ENCODE assay signal across 19 cellular contexts in genomic region chr16:55811811-55812210, GRCh38. TPM values are rescaled to one million over a fixed set of nuclear protein-coding genes. Genes with fewer than 3 reads are reported as not detected.
DNase-seq lines count a peak whose midpoint lies in the region; ATAC-seq and TF ChIP-seq lines count a peak whose summit lies in the region.
"Had no signal": no experiment of that assay in that cellular context is flagged by ENCODE, and none has a peak within 500 bp of the region (broad histone marks: within the 10 kb centered on the region; RNA-seq: fewer than 3 reads in every experiment).

No MANE protein-coding gene starts in this region.

- DNase-seq in CD14-positive monocyte (ENCODE audit: low spot score) (peak; percentile 3), NCI-H2029 (lab: John Stamatoyannopoulos, UW) (peak; percentile 52), mammary epithelial cell (peak; percentile 21), mucosa of gallbladder (ENCODE audit: low spot score) (peak; percentile 9), brain microvascular endothelial cell (no peak)
- DNase-seq: C1 segment of cervical spinal cord; CD4-positive, CD25-positive, alpha-beta regulatory T cell; CD8-positive, alpha-beta T cell; DMS 273 treated with DMSO at 0.1 percent for 48 hours; DMS79; GF-D8; GM23248; H7; HCEC 1CT had no signal

- intact Hi-C loops in CD14-positive monocyte (cut with micrococcal nuclease) (no loop called here), mammary epithelial cell (cut with micrococcal nuclease) (no loop called here)

- H3K4me3 ChIP-seq in mammary epithelial cell (replicated peaks in 1 of 3; ENCODE audit: insufficient read depth in 1 of 3, low read depth in 2 of 3, low read length in 3 of 3): no peak overlapping the region
- H3K4me3 ChIP-seq in brain microvascular endothelial cell (ENCODE audit: low read depth, low read length): no peak overlapping the region
- H3K4me3 ChIP-seq: GM23248 had no signal

- H3K4me3 Mint-ChIP-seq in CD14-positive monocyte: no peak overlapping the region
- H3K4me3 Mint-ChIP-seq: CD4-positive, CD25-positive, alpha-beta regulatory T cell; CD8-positive, alpha-beta T cell had no signal

- H3K4me1 ChIP-seq in mammary epithelial cell (ENCODE audit: insufficient read depth, low read length): no peaks in the 10 kb centered on the region
- H3K4me1 ChIP-seq: Caco-2 had no signal

- H3K36me3 Mint-ChIP-seq in CD14-positive monocyte: peaks cover 57 to 76% of the 10 kb centered on the region in 2 donors
- H3K36me3 Mint-ChIP-seq: CD4-positive, CD25-positive, alpha-beta regulatory T cell; CD8-positive, alpha-beta T cell had no signal

- in situ Hi-C loops in mammary epithelial cell (cut with MboI; ENCODE audit: low sequenced_read_pairs in 2 of 2): no loop called here
- in situ Hi-C loops in brain microvascular endothelial cell (cut with HindIII; ENCODE audit: low pct_ligation_motif_present, low sequenced_read_pairs): no loop called here

- H3K27ac Mint-ChIP-seq in CD14-positive monocyte: no peak overlapping the region
- H3K27ac Mint-ChIP-seq: CD4-positive, CD25-positive, alpha-beta regulatory T cell; CD8-positive, alpha-beta T cell had no signal

- H4K20me1 ChIP-seq in mammary epithelial cell (ENCODE audit: insufficient read depth, low read length): no peaks in the 10 kb centered on the region

- no peak overlapping the region for H2AFZ ChIP-seq in mammary epithelial cell (ENCODE audit: low read depth, low read length)
- H2AFZ ChIP-seq: GM23248 had no signal

- ATAC-seq in HG02840 (IDR thresholded peaks at IDR 0.05; ENCODE audit: low FRiP score, unreplicated experiment) (no peak), HG03520 (IDR thresholded peaks at IDR 0.05; ENCODE audit: unreplicated experiment) (no peak)
- ATAC-seq: CD8-positive, alpha-beta T cell had no signal

- WGBS in mammary epithelial cell (ENCODE audit: low coverage, missing lambda C conversion rate): 51% methylated on average over 4 of the region's 4 CpGs

- TF ChIP-seq CTCF in CD14-positive monocyte (IDR thresholded peaks at IDR 0.05) (no peak), mammary epithelial cell (conservative IDR thresholded peaks at IDR 0.05 in 1 of 2, IDR thresholded peaks at IDR 0.05 in 1 of 2; ENCODE audit: extremely low read depth in 1 of 2, insufficient read depth in 1 of 2, low read depth in 1 of 2, low read length in 2 of 2) (no peak), brain microvascular endothelial cell (IDR thresholded peaks at IDR 0.05; ENCODE audit: low read depth, low read length, missing control alignments) (no peak)

- CTCF ChIA-PET in mammary epithelial cell (lab: Charles Lee; ENCODE audit: low non-redundant PET): no interaction called here

- peaks cover 5% of the 10 kb centered on the region for H3K4me1 Mint-ChIP-seq in CD14-positive monocyte
- H3K4me1 Mint-ChIP-seq: CD4-positive, CD25-positive, alpha-beta regulatory T cell had no signal

- no peaks in the 10 kb centered on the region for H3K79me2 ChIP-seq in mammary epithelial cell (ENCODE audit: insufficient read depth, low read length)

- no peaks in the 10 kb centered on the region for H3K27me3 ChIP-seq in mammary epithelial cell (ENCODE audit: insufficient read depth, low read length)
- H3K27me3 ChIP-seq in brain microvascular endothelial cell (replicated peaks): no peaks in the 10 kb centered on the region

- no TSS peak for BruUV-seq in mammary epithelial cell (replicated peaks; lab: Mats Ljungman, UMichigan)

- H3K36me3 ChIP-seq in mammary epithelial cell (ENCODE audit: insufficient read depth, low read length) (no peaks in the 10 kb centered on the region), brain microvascular endothelial cell (replicated peaks) (no peaks in the 10 kb centered on the region)

- H3K9ac ChIP-seq in mammary epithelial cell (ENCODE audit: insufficient read depth, low read length): no peak overlapping the region
- H3K9ac ChIP-seq: GM23248 had no signal

- H3K27ac ChIP-seq in mammary epithelial cell (ENCODE audit: insufficient read depth, low read depth, low read length) (no peak overlapping the region), brain microvascular endothelial cell (no peak overlapping the region)
- H3K27ac ChIP-seq: GM23248 had no signal

- H3K9me3 ChIP-seq in mammary epithelial cell (replicated peaks; ENCODE audit: insufficient read depth, low read length): no peaks in the 10 kb centered on the region
- H3K9me3 ChIP-seq: Caco-2 had no signal

- no peak overlapping the region for H3K4me2 ChIP-seq in mammary epithelial cell (ENCODE audit: insufficient read depth, low read depth, low read length)

- peaks cover 0 to 9% (median 0%) of the 10 kb centered on the region in 7 donors for H3K9me3 Mint-ChIP-seq in CD14-positive monocyte
- H3K9me3 Mint-ChIP-seq: CD8-positive, alpha-beta T cell had no signal

- peaks cover 1 to 12% (median 9%) of the 10 kb centered on the region in 3 donors for H3K27me3 Mint-ChIP-seq in CD14-positive monocyte (ENCODE audit: low read depth in 3 of 3)

- dilution Hi-C loops in mammary epithelial cell (cut with HindIII; ENCODE audit: low sequenced_read_pairs): no loop called here

RNA-seq across cellular contexts. Expression of gene CES1, which starts 21.1 kb away (rescaled TPM):
- polyA plus RNA-seq in CD14-positive monocyte: 100 to 1,000 TPM in 1 of 2 donors, 10 to 100 TPM in 1; 38.4 to 190 TPM
- under 1 TPM in 1 of 2 donors, not detected in 1; 0.50 TPM for total RNA-seq in mammary epithelial cell
- polyA plus RNA-seq in mammary epithelial cell: 0.07 TPM
- polyA minus RNA-seq in mammary epithelial cell: not detected
- total RNA-seq in mucosa of gallbladder: 704 TPM
- total RNA-seq: A172; CD8-positive, alpha-beta T cell; G401; GM23248; H7 had no signal

Comparison
In these comparisons a context has a peak if more than half of its experiments do, and no peak if none do; other contexts are left out.
1. RNA of gene CES1, which starts 21.1 kb away (total RNA-seq): 704 TPM in mucosa of gallbladder (single experiment); 0.50 TPM in mammary epithelial cell; every median in the first group is over 100 times any median in the second.